ENCODE assay signal across 13 cellular contexts in the genomic region with DNA sequence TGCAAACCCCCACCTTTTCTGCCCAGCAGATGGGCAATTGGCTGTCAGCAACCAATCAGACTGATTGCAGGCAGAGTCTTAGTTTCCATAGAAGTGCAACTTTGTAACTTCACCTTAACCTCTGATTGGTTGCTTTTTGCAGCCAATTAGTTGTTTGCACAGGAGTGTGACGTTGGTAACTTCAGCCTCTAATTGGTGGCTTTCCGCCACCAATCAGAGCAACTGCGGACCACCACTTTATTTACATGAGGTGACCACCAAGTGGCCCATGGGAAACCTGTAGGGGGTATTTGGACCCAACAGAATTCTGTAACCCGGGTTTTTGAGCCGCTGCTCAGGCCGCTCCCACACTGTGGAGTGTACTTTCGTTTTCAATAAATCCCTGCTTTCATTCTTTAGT. TPM values are rescaled to one million over a fixed set of nuclear protein-coding genes. Genes with fewer than 3 reads are reported as not detected.
DNase-seq lines count a peak whose midpoint lies in the region; ATAC-seq and TF ChIP-seq lines count a peak whose summit lies in the region.
"Had no signal": no experiment of that assay in that cellular context is flagged by ENCODE, and none has a peak within 500 bp of the region (broad histone marks: within the 10 kb centered on the region; RNA-seq: fewer than 3 reads in every experiment).

No MANE protein-coding gene starts in this region.

- peak; percentile 64 for DNase-seq in GOT3 (lab: John Stamatoyannopoulos, UW)
- DNase-seq in ascending aorta (ENCODE audit: low spot score in 2 of 2) = peak in 1 of 2 donors; percentile 69
- peak; percentile 87 for DNase-seq in kidney glomerular epithelial cell (lab: John Stamatoyannopoulos, UW)
- no peak for DNase-seq in spleen
- DNase-seq in activated CD4-positive, alpha-beta T cell treated with anti-CD3 and anti-CD28 coated beads, Interleukin-2, amount 50 U/mL, for 1 hour = no peak
- DNase-seq in EL = no peak
- DNase-seq in GM19240 (ENCODE audit: insufficient read length, low spot score) = no peak
- DNase-seq: activated CD4-positive, alpha-beta memory T cell treated with anti-CD3 and anti-CD28 coated beads, Interleukin-2, amount 10 ng/mL, durations not matched to agents 7 days and 5 days; kidney; NCI-H187 treated with DMSO at 0.1 percent for 48 hours; SHP77 treated with DMSO at 0.1 percent for 48 hours had no signal

- intact Hi-C loops in ascending aorta (cut with DNase I) = no loop called here
- intact Hi-C loops in spleen (cut with DNase I; ENCODE audit: low total_unique reads) = no loop called here

- no peaks in the 10 kb centered on the region for H3K36me3 ChIP-seq in ascending aorta
- peaks cover 0 to 7% (median 0%) of the 10 kb centered on the region in 6 donors for H3K36me3 ChIP-seq in spleen

- no peak for ATAC-seq in HG02623 (IDR thresholded peaks at IDR 0.05; ENCODE audit: unreplicated experiment)

- no peaks in the 10 kb centered on the region for H3K27me3 ChIP-seq in ascending aorta
- H3K27me3 ChIP-seq in spleen (replicated peaks in 1 of 7) = no peaks in the 10 kb centered on the region

- no peaks in the 10 kb centered on the region for H3K9me3 ChIP-seq in ascending aorta
- H3K9me3 ChIP-seq in spleen = no peaks in the 10 kb centered on the region

- peak overlapping the region; percentile 52 to 69 for H3K4me3 ChIP-seq in ascending aorta
- H3K4me3 ChIP-seq in spleen = peak overlapping the region in 4 of 8 donors; percentile 4 to 47 (median 20)

- peaks cover 0 to 6% of the 10 kb centered on the region in 2 donors for H3K4me1 ChIP-seq in ascending aorta
- H3K4me1 ChIP-seq in spleen = peaks cover 0 to 6% (median 0%) of the 10 kb centered on the region in 6 donors

- 88 to 92% (median 90%) methylated on average over 7 of the region's 7 CpGs for WGBS in spleen, 5 donors

- H3K27ac ChIP-seq in ascending aorta (peak overlapping the region; percentile 68 to 79), spleen (peak overlapping the region in 6 of 8 donors; percentile 45 to 72 (median 63))

- no peak for TF ChIP-seq CTCF in ascending aorta (IDR thresholded peaks at IDR 0.05)
- no peak for TF ChIP-seq CTCF in spleen (IDR thresholded peaks at IDR 0.05 in 8 of 11, conservative IDR thresholded peaks at IDR 0.05 in 3 of 11)

- no peak for TF ChIP-seq POLR2A in spleen (IDR thresholded peaks at IDR 0.05)

RNA-seq across cellular contexts. Expression of a gene that starts 32.3 kb away (rescaled TPM):
- total RNA-seq in ascending aorta = 65.1 TPM
- 10 to 100 TPM; 72.3 to 95.2 (median 79.3) TPM for total RNA-seq in spleen
- polyA plus RNA-seq in spleen = 10 to 100 TPM; 34.9 to 49.3 (median 46.4) TPM

RNA-seq across cellular contexts. Expression of a gene that starts 36.0 kb away (rescaled TPM):
- 189 TPM for total RNA-seq in ascending aorta
- 10 to 100 TPM in 6 of 7 donors, 1 to 10 TPM in 1; 6.1 to 79.5 (median 16.0) TPM for total RNA-seq in spleen
- polyA plus RNA-seq in spleen = 1 to 10 TPM; 1.3 to 4.5 (median 2.5) TPM

RNA-seq across cellular contexts. Expression of a gene that starts 53.5 kb away (rescaled TPM):
- total RNA-seq in ascending aorta = not detected
- 1 to 10 TPM in 5 of 7 donors, under 1 TPM in 1, not detected in 1; 0.80 to 5.5 (median 1.9) TPM for total RNA-seq in spleen
- polyA plus RNA-seq in spleen = under 1 TPM; 0.35 to 0.74 (median 0.61) TPM
- total RNA-seq: posterior vena cava had no signal

Comparison
In these comparisons a context has a peak if more than half of its experiments do, and no peak if none do; other contexts are left out.
1. DNase-seq: peak in GOT3 (single experiment) and kidney glomerular epithelial cell (single experiment); none in spleen (single experiment), activated CD4-positive, alpha-beta T cell treated with anti-CD3 and anti-CD28 coated beads, Interleukin-2, amount 50 U/mL, for 1 hour (single experiment), EL (single experiment) and GM19240 (single experiment).